8 cellular contexts compared by ENCODE assay signal in the genomic region with DNA sequence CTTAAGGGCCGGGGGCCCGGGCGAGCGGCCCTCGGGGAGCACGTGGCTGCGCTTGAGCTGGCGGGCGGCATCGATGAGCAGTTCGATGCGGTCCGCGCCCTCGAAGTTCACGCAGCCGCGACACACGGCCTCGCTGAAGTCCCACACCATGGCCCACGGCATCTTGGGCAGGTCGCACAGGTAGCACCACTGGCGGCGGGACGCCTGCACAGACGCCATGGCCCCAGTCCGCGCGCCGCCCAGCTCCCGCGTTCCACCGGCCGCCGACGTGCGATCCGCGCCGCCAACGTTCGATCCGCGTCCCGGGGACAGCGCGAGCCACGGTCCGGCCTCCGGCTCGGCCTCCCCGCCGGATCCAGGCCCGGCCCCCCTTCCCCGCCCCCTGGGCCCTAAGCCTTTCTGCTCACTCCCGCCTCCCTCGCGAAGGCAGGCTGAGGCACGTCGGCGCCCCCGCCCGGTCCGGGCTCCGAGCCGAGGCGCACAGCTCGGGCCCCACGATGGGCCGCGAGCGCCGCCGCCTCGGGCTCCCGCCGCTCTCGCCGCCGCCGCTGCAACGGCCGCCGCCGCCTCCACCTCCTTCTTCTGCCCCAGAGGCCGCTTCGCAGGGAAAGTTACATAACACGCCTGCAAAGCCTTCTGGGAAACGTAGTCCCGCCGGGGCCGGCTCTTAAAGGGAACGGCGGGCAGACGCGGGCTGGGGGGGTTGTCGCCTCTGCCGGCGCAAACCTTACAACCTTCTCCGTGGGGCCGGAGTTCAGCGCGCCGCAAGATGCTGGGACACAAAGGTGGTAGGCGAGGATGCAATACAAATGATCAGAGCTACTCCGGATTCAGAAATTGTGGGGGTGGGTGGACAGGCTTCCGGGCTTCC. TPM values are rescaled to one million over a fixed set of nuclear protein-coding genes. Genes with fewer than 3 reads are reported as not detected.
A peak's percentile ranks its signal among the peaks of the same experiment; 100 is the strongest.
DNase-seq lines count a peak whose midpoint lies in the region; ATAC-seq and TF ChIP-seq lines count a peak whose summit lies in the region.

A gene with protein sequence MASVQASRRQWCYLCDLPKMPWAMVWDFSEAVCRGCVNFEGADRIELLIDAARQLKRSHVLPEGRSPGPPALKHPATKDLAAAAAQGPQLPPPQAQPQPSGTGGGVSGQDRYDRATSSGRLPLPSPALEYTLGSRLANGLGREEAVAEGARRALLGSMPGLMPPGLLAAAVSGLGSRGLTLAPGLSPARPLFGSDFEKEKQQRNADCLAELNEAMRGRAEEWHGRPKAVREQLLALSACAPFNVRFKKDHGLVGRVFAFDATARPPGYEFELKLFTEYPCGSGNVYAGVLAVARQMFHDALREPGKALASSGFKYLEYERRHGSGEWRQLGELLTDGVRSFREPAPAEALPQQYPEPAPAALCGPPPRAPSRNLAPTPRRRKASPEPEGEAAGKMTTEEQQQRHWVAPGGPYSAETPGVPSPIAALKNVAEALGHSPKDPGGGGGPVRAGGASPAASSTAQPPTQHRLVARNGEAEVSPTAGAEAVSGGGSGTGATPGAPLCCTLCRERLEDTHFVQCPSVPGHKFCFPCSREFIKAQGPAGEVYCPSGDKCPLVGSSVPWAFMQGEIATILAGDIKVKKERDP (minus strand): TSS at position 586 of the 871 bp plus-strand sequence. CDS start 367 bp downstream, at position 219.

- DNase-seq in NCI-H2171 (lab: John Stamatoyannopoulos, UW) (peak; percentile 89), UCSD-AML1 (lab: John Stamatoyannopoulos, UW; ENCODE audit: unreplicated experiment) (peak; percentile 88), body of pancreas (peak; percentile 93 to 96 (median 94)), gastrocnemius medialis (peak; percentile 88 to 91), cortex of kidney (lab: John Stamatoyannopoulos, UW) (no peak)

- H3K27ac ChIP-seq in body of pancreas, result peak within 1 kb of the TSS; percentile 83 to 96 (median 90)
- peak within 1 kb of the TSS; percentile 86 to 95 (median 92) for H3K27ac ChIP-seq in gastrocnemius medialis

- H3K4me3 ChIP-seq in body of pancreas, result peak within 1 kb of the TSS; percentile 7 to 49
- H3K4me3 ChIP-seq in iPS-11a (ENCODE audit: low read depth, low read length), result peak within 1 kb of the TSS; percentile 82
- H3K4me3 ChIP-seq in gastrocnemius medialis, result peak within 1 kb of the TSS; percentile 63 to 84 (median 66)

- TF ChIP-seq CTCF in body of pancreas (IDR thresholded peaks at IDR 0.05), result peak in 2 of 7 experiments; percentile 12 to 32
- TF ChIP-seq CTCF in gastrocnemius medialis (IDR thresholded peaks at IDR 0.05 in 4 of 5, conservative IDR thresholded peaks at IDR 0.05 in 1 of 5), result peak in 2 of 5 experiments; percentile 2 to 8

- TF ChIP-seq POLR2A in body of pancreas (IDR thresholded peaks at IDR 0.05) (peak in 2 of 3 donors; percentile 46 to 55), gastrocnemius medialis (IDR thresholded peaks at IDR 0.05) (peak; percentile 74 to 82)

- ATAC-seq in GM18511 (IDR thresholded peaks at IDR 0.05; ENCODE audit: unreplicated experiment), result peak; percentile 59
- ATAC-seq in HG03045 (IDR thresholded peaks at IDR 0.05; ENCODE audit: unreplicated experiment), result peak; percentile 42
- ATAC-seq in body of pancreas, result peak; percentile 58
- ATAC-seq in gastrocnemius medialis, result peak; percentile 88 to 92

- H3K4me1 ChIP-seq in body of pancreas, result peaks cover 50% of the 10 kb centered on the region
- peaks cover 34 to 44% of the 10 kb centered on the region in 2 donors for H3K4me1 ChIP-seq in gastrocnemius medialis

- no peaks in the 10 kb centered on the region for H3K36me3 ChIP-seq in body of pancreas (replicated peaks in 1 of 2; ENCODE audit: insufficient read depth in 1 of 2, low read depth in 2 of 2)
- peaks cover 0 to 6% of the 10 kb centered on the region in 2 donors for H3K36me3 ChIP-seq in gastrocnemius medialis

- no peaks in the 10 kb centered on the region for H3K27me3 ChIP-seq in body of pancreas
- H3K27me3 ChIP-seq in gastrocnemius medialis, result no peaks in the 10 kb centered on the region

- in situ Hi-C loops in gastrocnemius medialis (cut with MboI; ENCODE audit: low sequenced_read_pairs in 4 of 4), result no loop called here

- WGBS in body of pancreas, 2 donors, result 1% methylated on average over 42 to 75 of the region's 107 CpGs

- H3K9me3 ChIP-seq in body of pancreas (no peaks in the 10 kb centered on the region), gastrocnemius medialis (no peaks in the 10 kb centered on the region)

- intact Hi-C loops in body of pancreas (cut with DNase I), result no loop called here
- intact Hi-C loops in gastrocnemius medialis (cut with DNase I; ENCODE audit: low total_unique reads), result loop anchor here (1.0 to 5.0 kb wide), 5 partner anchors 17 to 1372 kb away; partner anchors contain the start of genes MYPOP, SIX5 and SYMPK

RNA-seq across cellular contexts. Expression of the gene that starts here (rescaled TPM):
- 10 to 100 TPM; 24.1 to 25.1 TPM for total RNA-seq in body of pancreas
- total RNA-seq in gastrocnemius medialis, result 10 to 100 TPM; 17.1 to 40.6 (median 28.6) TPM

Comparison
In these comparisons a context has a peak if more than half of its experiments do, and no peak if none do; other contexts are left out.
1. H3K4me3 ChIP-seq: peak in every context shown above with its lines; median percentile 82 in iPS-11a; 66 in gastrocnemius medialis; 28 in body of pancreas.